ENCODE assay signal across 8 cellular contexts in genomic region chr15:55282284-55282833, GRCh38. TPM values are rescaled to one million over a fixed set of nuclear protein-coding genes. Genes with fewer than 3 reads are reported as not detected.
DNase-seq lines count a peak whose midpoint lies in the region; ATAC-seq and TF ChIP-seq lines count a peak whose summit lies in the region.

No MANE protein-coding gene starts in this region.

- H3K36me3 ChIP-seq in right lobe of liver, result no peaks in the 10 kb centered on the region
- H3K36me3 ChIP-seq in endodermal cell (ENCODE audit: control insufficient read depth, insufficient read depth, low read length), result no peaks in the 10 kb centered on the region

- no peak overlapping the region for H3K9ac ChIP-seq in endodermal cell (ENCODE audit: extremely low read depth, low read length, poor library complexity, severe bottlenecking)

- H3K9me3 ChIP-seq in right lobe of liver, result no peaks in the 10 kb centered on the region
- H3K9me3 ChIP-seq in endodermal cell (ENCODE audit: control insufficient read depth, low read length), result no peaks in the 10 kb centered on the region

- peaks cover 69% of the 10 kb centered on the region for H3K36me3 Mint-ChIP-seq in activated naive CD8-positive, alpha-beta T cell treated with anti-CD3 and anti-CD28 coated beads for 36 hours
- H3K36me3 Mint-ChIP-seq in endodermal cell (ENCODE audit: low read depth), result no peaks in the 10 kb centered on the region

- peaks cover 91% of the 10 kb centered on the region for H3K4me1 Mint-ChIP-seq in activated naive CD8-positive, alpha-beta T cell treated with anti-CD3 and anti-CD28 coated beads for 36 hours
- H3K4me1 Mint-ChIP-seq in endodermal cell, result peaks cover 5% of the 10 kb centered on the region

- intact Hi-C loops in right lobe of liver (cut with DNase I), result no loop called here

- DNase-seq in AG20443 (ENCODE audit: low spot score) (peak; percentile 63), LHCN-M2 (ENCODE audit: low read depth) (peak; percentile 82), right lobe of liver (no peak), nucleus accumbens (lab: John Stamatoyannopoulos, UW) (no peak), NCI-H2227 treated with DMSO at 0.1 percent for 48 hours (lab: John Stamatoyannopoulos, UW) (no peak), NCI-H1105 (lab: John Stamatoyannopoulos, UW) (no peak), endodermal cell (no peak)
- DNase-seq in activated naive CD8-positive, alpha-beta T cell treated with anti-CD3 and anti-CD28 coated beads for 36 hours, result no peak

- H3K27ac ChIP-seq in right lobe of liver (peak overlapping the region in 1 of 3 donors; percentile 33), endodermal cell (ENCODE audit: low read depth, low read length) (no peak overlapping the region)

- WGBS in right lobe of liver (ENCODE audit: insufficient coverage, low coverage, low lambda C conversion rate, missing lambda C conversion rate), result 34% methylated on average over 4 of the region's 5 CpGs
- WGBS in endodermal cell (ENCODE audit: insufficient coverage in 1 of 2, insufficient read length in 1 of 2), 2 experiments, result 81 to 100% methylated on average over 1 to 5 of the region's 5 CpGs

- H3K4me3 Mint-ChIP-seq in activated naive CD8-positive, alpha-beta T cell treated with anti-CD3 and anti-CD28 coated beads for 36 hours, result peak overlapping the region; percentile 22
- no peak overlapping the region for H3K4me3 Mint-ChIP-seq in endodermal cell

- H3K27me3 Mint-ChIP-seq in activated naive CD8-positive, alpha-beta T cell treated with anti-CD3 and anti-CD28 coated beads for 36 hours, result no peaks in the 10 kb centered on the region
- H3K27me3 Mint-ChIP-seq in endodermal cell (ENCODE audit: insufficient read depth), result no peaks in the 10 kb centered on the region

- peak in 3 of 4 donors; percentile 24 to 64 (median 31) for ATAC-seq in right lobe of liver

- H3K27ac Mint-ChIP-seq in activated naive CD8-positive, alpha-beta T cell treated with anti-CD3 and anti-CD28 coated beads for 36 hours, result peak overlapping the region; percentile 85
- no peak overlapping the region for H3K27ac Mint-ChIP-seq in endodermal cell

- H3K4me1 ChIP-seq in right lobe of liver (peaks cover 0 to 8% (median 3%) of the 10 kb centered on the region in 4 donors), endodermal cell (ENCODE audit: control insufficient read depth, insufficient read depth, low read length) (peaks cover 4% of the 10 kb centered on the region)

- TF ChIP-seq CTCF in right lobe of liver (IDR thresholded peaks at IDR 0.05), result no peak
- TF ChIP-seq CTCF in endodermal cell (conservative IDR thresholded peaks at IDR 0.05), result no peak

- no peak for TF ChIP-seq POLR2A in right lobe of liver (IDR thresholded peaks at IDR 0.05)

- no peaks in the 10 kb centered on the region for H3K27me3 ChIP-seq in right lobe of liver
- no peaks in the 10 kb centered on the region for H3K27me3 ChIP-seq in endodermal cell (ENCODE audit: control insufficient read depth, insufficient read depth, low read length, poor library complexity, severe bottlenecking)

- H3K4me3 ChIP-seq in right lobe of liver (no peak overlapping the region), endodermal cell (ENCODE audit: low read length) (no peak overlapping the region)

- peaks cover 2% of the 10 kb centered on the region for H3K9me3 Mint-ChIP-seq in activated naive CD8-positive, alpha-beta T cell treated with anti-CD3 and anti-CD28 coated beads for 36 hours
- H3K9me3 Mint-ChIP-seq in endodermal cell, result no peaks in the 10 kb centered on the region

RNA-seq across cellular contexts. Expression of gene RAB27A, which starts 7.3 kb away (rescaled TPM):
- total RNA-seq in LHCN-M2 (2014; rRNA removed), result 4.0 and 5.6 TPM in 2 replicates
- polyA plus RNA-seq in LHCN-M2 (2012), result 5.8 TPM
- 10 to 100 TPM; 82.2 to 91.0 TPM for total RNA-seq in activated naive CD8-positive, alpha-beta T cell treated with anti-CD3 and anti-CD28 coated beads for 36 hours
- total RNA-seq in right lobe of liver, result 10 to 100 TPM; 15.9 to 41.4 (median 21.0) TPM
- total RNA-seq in endodermal cell, result 1 to 10 TPM; 8.8 to 9.1 TPM
- polyA plus RNA-seq in endodermal cell (2013, experiment 1 of 2), result 5.7 TPM
- polyA plus RNA-seq in endodermal cell (2013, experiment 2 of 2), result 4.1 TPM

RNA-seq across cellular contexts. Expression of gene PIGBOS1, which starts 36.6 kb away (rescaled TPM):
- total RNA-seq in LHCN-M2 (2014; rRNA removed) (7.0 and 15.0 TPM in 2 replicates), right lobe of liver (10 to 100 TPM in 2 of 6 experiments, 1 to 10 TPM in 4; 4.2 to 36.1 (median 5.8) TPM), endodermal cell (10 to 100 TPM; 12.1 to 14.3 TPM)
- polyA plus RNA-seq in LHCN-M2 (2012), result 8.0 TPM
- 10 to 100 TPM; 13.6 to 14.4 TPM for total RNA-seq in activated naive CD8-positive, alpha-beta T cell treated with anti-CD3 and anti-CD28 coated beads for 36 hours
- 16.7 TPM for polyA plus RNA-seq in endodermal cell (2013, experiment 1 of 2)
- 20.8 TPM for polyA plus RNA-seq in endodermal cell (2013, experiment 2 of 2)

RNA-seq across cellular contexts. Expression of gene PIGB, which starts 36.7 kb away (rescaled TPM):
- total RNA-seq in LHCN-M2 (2014; rRNA removed) (12.9 and 19.7 TPM in 2 replicates), right lobe of liver (10 to 100 TPM in 1 of 6 experiments, 1 to 10 TPM in 5; 5.1 to 10.0 (median 6.5) TPM), endodermal cell (1 to 10 TPM; 9.3 to 9.4 TPM)
- 7.7 TPM for polyA plus RNA-seq in LHCN-M2 (2012)
- total RNA-seq in activated naive CD8-positive, alpha-beta T cell treated with anti-CD3 and anti-CD28 coated beads for 36 hours, result 10 to 100 TPM; 16.9 to 20.3 TPM
- 8.2 TPM for polyA plus RNA-seq in endodermal cell (2013, experiment 1 of 2)
- 8.7 TPM for polyA plus RNA-seq in endodermal cell (2013, experiment 2 of 2)

Comparison
In these comparisons a context has a peak if more than half of its experiments do, and no peak if none do; other contexts are left out.
1. DNase-seq: peak in AG20443 (single experiment) and LHCN-M2 (single experiment); none in activated naive CD8-positive, alpha-beta T cell treated with anti-CD3 and anti-CD28 coated beads for 36 hours (single experiment), right lobe of liver (0 of 3), nucleus accumbens (0 of 56), NCI-H2227 treated with DMSO at 0.1 percent for 48 hours (single experiment), NCI-H1105 (single experiment) and endodermal cell (single experiment).